In genomic region chr10:124917168-124917938, GRCh38 we compare ENCODE assay signal across 8 cellular contexts. TPM values are rescaled to one million over a fixed set of nuclear protein-coding genes. Genes with fewer than 3 reads are reported as not detected.
DNase-seq lines count a peak whose midpoint lies in the region; ATAC-seq and TF ChIP-seq lines count a peak whose summit lies in the region.

No MANE protein-coding gene starts in this region.

- H3K27me3 ChIP-seq in ACC112 (ENCODE audit: insufficient read depth, low read length): no peaks in the 10 kb centered on the region
- H3K27me3 ChIP-seq in heart right ventricle: no peaks in the 10 kb centered on the region

- peak overlapping the region; percentile 96 for H3K27ac Mint-ChIP-seq in activated naive CD8-positive, alpha-beta T cell treated with anti-CD3 and anti-CD28 coated beads for 36 hours

- ATAC-seq in GM18502 (IDR thresholded peaks at IDR 0.05; ENCODE audit: poor library complexity, unreplicated experiment): peak; percentile 13
- peak; percentile 42 for ATAC-seq in HG03064 (IDR thresholded peaks at IDR 0.05; ENCODE audit: low read depth, unreplicated experiment)
- ATAC-seq in heart right ventricle: peak; percentile 4 to 43 (median 22)
- ATAC-seq in GM18909 (IDR thresholded peaks at IDR 0.05; ENCODE audit: poor library complexity, unreplicated experiment): no peak

- peak; percentile 49 for DNase-seq in activated naive CD8-positive, alpha-beta T cell treated with anti-CD3 and anti-CD28 coated beads for 36 hours
- DNase-seq in heart right ventricle (peak; percentile 28 to 54), pons (ENCODE audit: low spot score) (peak; percentile 50)

- H3K36me3 Mint-ChIP-seq in activated naive CD8-positive, alpha-beta T cell treated with anti-CD3 and anti-CD28 coated beads for 36 hours: peaks cover 3% of the 10 kb centered on the region

- peaks cover 34% of the 10 kb centered on the region for H3K4me1 Mint-ChIP-seq in activated naive CD8-positive, alpha-beta T cell treated with anti-CD3 and anti-CD28 coated beads for 36 hours

- H3K27me3 Mint-ChIP-seq in activated naive CD8-positive, alpha-beta T cell treated with anti-CD3 and anti-CD28 coated beads for 36 hours: no peaks in the 10 kb centered on the region

- H3K27ac ChIP-seq in ACC112 (ENCODE audit: low read depth, low read length): peak overlapping the region; percentile 86
- peak overlapping the region; percentile 86 to 99 (median 96) for H3K27ac ChIP-seq in heart right ventricle

- H3K4me1 ChIP-seq in ACC112 (ENCODE audit: control insufficient read depth, insufficient read depth, low read length, unreplicated experiment) (peaks cover 27% of the 10 kb centered on the region), heart right ventricle (peaks cover 7 to 51% (median 43%) of the 10 kb centered on the region in 9 donors)

- TF ChIP-seq CTCF in heart right ventricle (IDR thresholded peaks at IDR 0.05): no peak

- peak overlapping the region; percentile 81 for H3K4me3 ChIP-seq in ACC112 (ENCODE audit: low read depth, low read length)
- peak overlapping the region; percentile 74 to 92 (median 86) for H3K4me3 ChIP-seq in heart right ventricle

- H3K9me3 ChIP-seq in heart right ventricle: no peaks in the 10 kb centered on the region

- 0 to 1% methylated on average over 37 to 65 of the region's 81 CpGs for WGBS in heart right ventricle, 2 donors

- intact Hi-C loops in heart right ventricle (cut with DNase I): loop anchor here in 5 of 10 donors (5.0 to 10.0 kb wide), 8 partner anchors 57 to 797 kb away; partner anchors contain the start of genes ABRAXAS2 (in 2 of the 5), CTBP2 (in 1 of the 5) and EDRF1 (in 1 of the 5)

- peak overlapping the region; percentile 90 for H2AFZ ChIP-seq in ACC112 (ENCODE audit: low read length, unreplicated experiment)

- H3K9me3 Mint-ChIP-seq in activated naive CD8-positive, alpha-beta T cell treated with anti-CD3 and anti-CD28 coated beads for 36 hours: no peaks in the 10 kb centered on the region

- no peaks in the 10 kb centered on the region for H3K36me3 ChIP-seq in ACC112 (ENCODE audit: insufficient read depth, low read length)
- H3K36me3 ChIP-seq in heart right ventricle: peaks cover 0 to under 1% (median 0%) of the 10 kb centered on the region in 9 donors

- peaks cover 49% of the 10 kb centered on the region for H3K79me2 ChIP-seq in ACC112 (ENCODE audit: control insufficient read depth, insufficient read depth, low read length, unreplicated experiment)

- H3K4me3 Mint-ChIP-seq in activated naive CD8-positive, alpha-beta T cell treated with anti-CD3 and anti-CD28 coated beads for 36 hours: peak overlapping the region; percentile 94

TF ChIP-seq in PFSK-1, 5 proteins besides CTCF, POLR2A, EP300 and RAD21:
- TF ChIP-seq TAF1 (IDR thresholded peaks at IDR 0.05; ENCODE audit: borderline replicate concordance, insufficient read depth, low read length): no peak
- no peak; the same call in 1 of the 2 replicates for TF ChIP-seq SIN3A (IDR thresholded peaks at IDR 0.05; ENCODE audit: borderline replicate concordance, insufficient read depth, low read length)
- TF ChIP-seq FOXP2 (optimal IDR thresholded peaks at IDR 0.05; ENCODE audit: borderline replicate concordance, extremely low read depth, extremely low read length, insufficient read depth): peak; percentile 26
- no peak for TF ChIP-seq REST (IDR thresholded peaks at IDR 0.05; ENCODE audit: insufficient read depth in 1 of 2, low read depth in 2 of 2, low read length in 2 of 2)

RNA-seq across cellular contexts. Expression of gene ZRANB1, which starts 24.6 kb away (rescaled TPM):
- polyA plus RNA-seq in PFSK-1 (2012; ENCODE audit: insufficient read length, low read depth): 5.6 TPM
- 10 to 100 TPM; 11.5 to 12.6 TPM for total RNA-seq in activated naive CD8-positive, alpha-beta T cell treated with anti-CD3 and anti-CD28 coated beads for 36 hours
- total RNA-seq in heart right ventricle: 10 to 100 TPM; 21.5 to 33.2 (median 28.3) TPM
- 10 to 100 TPM; 13.0 to 14.6 TPM for polyA plus RNA-seq in heart right ventricle
